11 cellular contexts compared by ENCODE assay signal in genomic region chr3:176159796-176160195, GRCh38.
"Had no signal": no experiment of that assay in that cellular context is flagged by ENCODE, and none has a peak within 500 bp of the region (broad histone marks: within the 10 kb centered on the region; RNA-seq: fewer than 3 reads in every experiment).

No MANE protein-coding gene starts in this region.

- H3K36me3 ChIP-seq: ovary had no signal

- H3K27ac ChIP-seq: foreskin keratinocyte, ovary, testis, VCaP had no signal

- ATAC-seq: activated CD4-positive, alpha-beta T cell treated with anti-CD3 and anti-CD28 coated beads for 36 hours; foreskin keratinocyte; left ventricle myocardium superior had no signal

- DNase-seq: activated CD4-positive, alpha-beta memory T cell treated with anti-CD3 and anti-CD28 coated beads, Interleukin-2, amount 10 ng/mL, durations not matched to agents 7 days and 5 days; activated CD4-positive, alpha-beta T cell treated with anti-CD3 and anti-CD28 coated beads for 36 hours; activated naive CD8-positive, alpha-beta T cell treated with anti-CD3 and anti-CD28 coated beads, Interleukin-2, amount 10 ng/mL, durations not matched to agents 7 days and 5 days; anterior cingulate cortex; foreskin keratinocyte; kidney; left ventricle myocardium superior; ovary; stimulated activated CD4-positive, alpha-beta T cell treated with anti-CD3 and anti-CD28 coated beads, Interleukin-4, amount 100 ng/mL, for 24 hours; testis had no signal

- H3K4me1 ChIP-seq: foreskin keratinocyte, testis had no signal

- H3K4me3 ChIP-seq: ovary, testis had no signal

- H3K27me3 ChIP-seq: foreskin keratinocyte, ovary, testis had no signal

- H3K9me3 ChIP-seq: ovary, testis had no signal
